10 cellular contexts compared by ENCODE assay signal in genomic region chr18:59961086-59961485, GRCh38.
A peak's percentile ranks its signal among the peaks of the same experiment; 100 is the strongest.
DNase-seq lines count a peak whose midpoint lies in the region; ATAC-seq, FAIRE-seq and TF ChIP-seq lines count a peak whose summit lies in the region.
"Had no signal": no experiment of that assay in that cellular context is flagged by ENCODE, and none has a peak within 500 bp of the region (broad histone marks: within the 10 kb centered on the region; RNA-seq: fewer than 3 reads in every experiment).

No MANE protein-coding gene starts in this region.

- no peak overlapping the region for H4K91ac ChIP-seq in mesenchymal stem cell (ENCODE audit: low read length)

- H2AFZ ChIP-seq in HCT116 (ENCODE audit: low read depth, low read length, poor library complexity, severe bottlenecking) (peak overlapping the region; percentile 95), keratinocyte (ENCODE audit: control insufficient read depth, low read length) (peak overlapping the region; percentile 12), mesenchymal stem cell (ENCODE audit: low read depth, low read length) (no peak overlapping the region)

- H2BK120ac ChIP-seq in mesenchymal stem cell (ENCODE audit: low read depth, low read length) = no peak overlapping the region

- H3K9me2 ChIP-seq in HCT116 (ENCODE audit: insufficient read depth) = no peaks in the 10 kb centered on the region

- POLR2A ChIA-PET in HCT116 (lab: Charles Lee) = interaction anchor here (1.1 kb wide), 1 partner anchor 61 kb away, joined by 3 read pairs; the partner anchor contains the start of gene PMAIP1

- H2BK15ac ChIP-seq in mesenchymal stem cell (ENCODE audit: low read depth, poor library complexity, severe bottlenecking) = no peak overlapping the region

- CTCF ChIA-PET in HCT116 (lab: Charles Lee) = interaction anchor here (1.0 kb wide), 1 partner anchor 26 kb away, joined by 3 read pairs; no protein-coding TSS in a partner anchor

- RAD21 ChIA-PET in HCT116 (lab: Charles Lee; ENCODE audit: low non-redundant PET in 1 of 2, low total read pairs in 2 of 2, uncharacterized antibody in 2 of 2, unreplicated experiment in 2 of 2) = no interaction called here

- no peak overlapping the region for H3K23ac ChIP-seq in mesenchymal stem cell (ENCODE audit: low read length in 2 of 2)

- H3K36me3 ChIP-seq in HCT116 (ENCODE audit: control insufficient read depth in 1 of 2, insufficient read depth in 2 of 2, low read length in 2 of 2) (no peaks in the 10 kb centered on the region), keratinocyte (ENCODE audit: control insufficient read depth in 2 of 2, extremely low read depth in 1 of 2, insufficient read depth in 2 of 2, low read length in 2 of 2) (no peaks in the 10 kb centered on the region), esophagus muscularis mucosa (no peaks in the 10 kb centered on the region), mesenchymal stem cell (ENCODE audit: control insufficient read depth in 1 of 2, insufficient read depth in 2 of 2, low read depth in 1 of 2, low read length in 2 of 2) (no peaks in the 10 kb centered on the region)

- intact Hi-C loops in HCT116 (cut with micrococcal nuclease) (no loop called here), posterior cingulate gyrus (cut with DNase I) (no loop called here), esophagus muscularis mucosa (cut with DNase I) (no loop called here)

- no peaks in the 10 kb centered on the region for H3K9me1 ChIP-seq in keratinocyte (ENCODE audit: control insufficient read depth, extremely low read depth, insufficient read depth, low read length)

- H3K27ac ChIP-seq in HCT116 (ENCODE audit: low read depth, low read length) (peak overlapping the region; percentile 38), keratinocyte (ENCODE audit: control insufficient read depth, insufficient read depth, low read length) (peak overlapping the region; percentile 50), esophagus muscularis mucosa (replicated peaks in 1 of 4) (no peak overlapping the region), mesenchymal stem cell (ENCODE audit: low read length, poor library complexity, severe bottlenecking) (no peak overlapping the region)

- WGBS in esophagus muscularis mucosa = 84% methylated on average over 4 of the region's 4 CpGs
- WGBS in mesenchymal stem cell = 79% methylated on average over 4 of the region's 4 CpGs

- H3K79me1 ChIP-seq in mesenchymal stem cell (replicated peaks; ENCODE audit: low read length, poor library complexity, severe bottlenecking) = no peaks in the 10 kb centered on the region

- no peak for TF ChIP-seq CTCF in HCT116 (IDR thresholded peaks at IDR 0.05 in 2 of 3, conservative IDR thresholded peaks at IDR 0.05 in 1 of 3; ENCODE audit: borderline replicate concordance in 1 of 3, insufficient read depth in 1 of 3, low read depth in 2 of 3, low read length in 2 of 3)
- no peak for TF ChIP-seq CTCF in keratinocyte (optimal IDR thresholded peaks at IDR 0.05 in 1 of 3, IDR thresholded peaks at IDR 0.05 in 1 of 3, conservative IDR thresholded peaks at IDR 0.05 in 1 of 3; ENCODE audit: extremely low read depth in 1 of 3, insufficient read depth in 2 of 3, low read length in 3 of 3)
- TF ChIP-seq CTCF in esophagus muscularis mucosa (IDR thresholded peaks at IDR 0.05) = no peak

- H4K20me1 ChIP-seq in HCT116 (ENCODE audit: insufficient read depth) (no peaks in the 10 kb centered on the region), keratinocyte (ENCODE audit: control insufficient read depth, extremely low read depth, insufficient read depth, low read length) (no peaks in the 10 kb centered on the region)

- no peaks in the 10 kb centered on the region for H3K9me3 ChIP-seq in HCT116 (ENCODE audit: control insufficient read depth in 1 of 2, insufficient read depth in 1 of 2, low read depth in 1 of 2, low read length in 2 of 2)
- H3K9me3 ChIP-seq in keratinocyte (ENCODE audit: control insufficient read depth, low read depth, low read length) = no peaks in the 10 kb centered on the region
- H3K9me3 ChIP-seq in esophagus muscularis mucosa = no peaks in the 10 kb centered on the region
- H3K9me3 ChIP-seq in mesenchymal stem cell (ENCODE audit: control insufficient read depth, low read length) = no peaks in the 10 kb centered on the region

- H3K4ac ChIP-seq in mesenchymal stem cell (ENCODE audit: low read depth in 1 of 2, low read length in 2 of 2) = no peak overlapping the region

- H2BK5ac ChIP-seq in mesenchymal stem cell (ENCODE audit: low read depth, low read length, poor library complexity, severe bottlenecking) = no peak overlapping the region

- no peak overlapping the region for H2AK5ac ChIP-seq in mesenchymal stem cell (ENCODE audit: low read length, severe bottlenecking)

- 0 out of 4 replicates have a peak overlapping the region, but pooled peaks of 1 of the 2 experiments have one; percentile 0 for H3K4me3 ChIP-seq in HCT116 (replicated peaks in 1 of 2; ENCODE audit: low read depth in 1 of 2, low read length in 2 of 2)
- H3K4me3 ChIP-seq in keratinocyte (ENCODE audit: control insufficient read depth in 2 of 3, extremely low read depth in 1 of 3, insufficient read depth in 2 of 3, low read depth in 1 of 3, low read length in 3 of 3) = no peak overlapping the region
- no peak overlapping the region for H3K4me3 ChIP-seq in esophagus muscularis mucosa
- H3K4me3 ChIP-seq in mesenchymal stem cell (ENCODE audit: insufficient read depth in 1 of 2, low read depth in 1 of 2, low read length in 2 of 2) = no peak overlapping the region

- no peak overlapping the region for H2BK12ac ChIP-seq in mesenchymal stem cell (ENCODE audit: low read length in 2 of 2)

- no peak overlapping the region for H3K18ac ChIP-seq in mesenchymal stem cell (ENCODE audit: low read depth in 1 of 2, low read length in 2 of 2)

- H3K4me1 ChIP-seq in HCT116 (ENCODE audit: control insufficient read depth in 1 of 2, insufficient read depth in 2 of 2, low read length in 2 of 2) (peaks cover 50 to 59% of the 10 kb centered on the region in 2 experiments), keratinocyte (ENCODE audit: control insufficient read depth, extremely low read depth, insufficient read depth, low read length) (peaks cover 36% of the 10 kb centered on the region), esophagus muscularis mucosa (no peaks in the 10 kb centered on the region), mesenchymal stem cell (ENCODE audit: control insufficient read depth, insufficient read depth, low read depth, low read length) (no peaks in the 10 kb centered on the region)

- ATAC-seq in GM18867 (IDR thresholded peaks at IDR 0.05; ENCODE audit: unreplicated experiment) (peak; percentile 89), HCT116 (peak; percentile 45), HG03575 (IDR thresholded peaks at IDR 0.05; ENCODE audit: extremely low read depth, insufficient number of reproducible peaks, low FRiP score, unreplicated experiment) (peak; percentile 61)

- H3K4me2 ChIP-seq in HCT116 (ENCODE audit: low read length) (peak overlapping the region; percentile 70), keratinocyte (ENCODE audit: control insufficient read depth, extremely low read depth, insufficient read depth, low read depth, low read length) (peak overlapping the region; percentile 43), mesenchymal stem cell (ENCODE audit: low read length, poor library complexity, severe bottlenecking) (no peak overlapping the region)

- TF ChIP-seq RAD21 in HCT116 (IDR thresholded peaks at IDR 0.05; ENCODE audit: low read depth) = no peak

- DNase-seq in HCT116 (ENCODE audit: low read depth, low spot score) (no peak), keratinocyte (ENCODE audit: low read depth, low spot score) (no peak), posterior cingulate gyrus (no peak), esophagus muscularis mucosa (ENCODE audit: extremely low spot score) (no peak), mesenchymal stem cell (no peak)
- DNase-seq in activated CD4-positive, alpha-beta T cell treated with anti-CD3 and anti-CD28 coated beads, Interleukin-2, amount 50 U/mL, for 48 hours = no peak
- DNase-seq: NCI-H1436 had no signal

- H3K79me2 ChIP-seq in HCT116 (ENCODE audit: insufficient read depth, low read length) = no peaks in the 10 kb centered on the region
- no peaks in the 10 kb centered on the region for H3K79me2 ChIP-seq in keratinocyte (ENCODE audit: control insufficient read depth, insufficient read depth, low read length)

- no peak overlapping the region for H3K14ac ChIP-seq in mesenchymal stem cell (ENCODE audit: low read length in 2 of 2)

- FAIRE-seq in keratinocyte (lab: Jason Lieb, UNC) = peak; percentile 78
- FAIRE-seq: endothelial cell of umbilical vein had no signal

- H3K27me3 ChIP-seq in HCT116 (ENCODE audit: insufficient read depth, low read length) = no peaks in the 10 kb centered on the region
- H3K27me3 ChIP-seq in keratinocyte (ENCODE audit: control insufficient read depth, extremely low read depth, insufficient read depth, low read length) = no peaks in the 10 kb centered on the region
- H3K27me3 ChIP-seq in esophagus muscularis mucosa = peaks cover 0 to 7% (median 0%) of the 10 kb centered on the region in 4 donors
- H3K27me3 ChIP-seq in mesenchymal stem cell (ENCODE audit: control insufficient read depth in 1 of 2, insufficient read depth in 1 of 2, low read length in 2 of 2) = peaks cover 0 to 4% of the 10 kb centered on the region in 2 experiments

- TF ChIP-seq POLR2A in HCT116 (IDR thresholded peaks at IDR 0.05; ENCODE audit: borderline replicate concordance, extremely low read depth, insufficient read depth, insufficient read length) (no peak), esophagus muscularis mucosa (IDR thresholded peaks at IDR 0.05; ENCODE audit: low read depth) (no peak)

- no peak overlapping the region for H4K8ac ChIP-seq in mesenchymal stem cell (ENCODE audit: low read length)

- dilution Hi-C loops in keratinocyte (cut with MboI; ENCODE audit: extremely low pct_ligation_motif_present, low sequenced_read_pairs) = no loop called here

- H3K9ac ChIP-seq in HCT116 (ENCODE audit: low read length) (peak overlapping the region; percentile 14; the same call in 1 of the 2 replicates), keratinocyte (ENCODE audit: control insufficient read depth, extremely low read depth, insufficient read depth, low read length) (peak overlapping the region; percentile 18), mesenchymal stem cell (ENCODE audit: low read length) (no peak overlapping the region)

- no TSS peak for BruUV-seq in HCT116 (replicated peaks; lab: Mats Ljungman, UMichigan)

- no peak for TF ChIP-seq EP300 in esophagus muscularis mucosa (IDR thresholded peaks at IDR 0.05)

TF ChIP-seq in HCT116, 20 proteins besides CTCF, POLR2A, EP300 and RAD21 (continues in another document):
- no peak for TF ChIP-seq SIN3A (IDR thresholded peaks at IDR 0.05; ENCODE audit: low read depth)
- no peak for TF ChIP-seq JUND (IDR thresholded peaks at IDR 0.05)
- TF ChIP-seq TCF7L2 (IDR thresholded peaks at IDR 0.05; ENCODE audit: borderline replicate concordance, extremely low read depth, insufficient read depth, insufficient read length) = peak; percentile 32
- TF ChIP-seq ELF1 (IDR thresholded peaks at IDR 0.05; ENCODE audit: borderline replicate concordance, low read depth) = no peak
- no peak for TF ChIP-seq ZFX (IDR thresholded peaks at IDR 0.05)
- TF ChIP-seq FOSL1 (IDR thresholded peaks at IDR 0.05; ENCODE audit: low read depth) = no peak
- no peak for TF ChIP-seq EZH2phosphoT487 (IDR thresholded peaks at IDR 0.05; ENCODE audit: borderline replicate concordance)
- TF ChIP-seq CEBPB (IDR thresholded peaks at IDR 0.05; ENCODE audit: low read depth) = peak; percentile 25; the same call in 1 of the 2 replicates

Comparison
In these comparisons a context has a peak if more than half of its experiments do, and no peak if none do; other contexts are left out.
1. H3K27ac ChIP-seq: peak in HCT116 (single experiment) and keratinocyte (single experiment); none in esophagus muscularis mucosa (0 of 4) and mesenchymal stem cell (single experiment).
2. Peak in every context shown above with its lines, with median percentiles within 50 percentile points of each other: ATAC-seq.